In genomic region chr12:120301962-120302815, GRCh38 we compare ENCODE assay signal across 8 cellular contexts. TPM values are rescaled to one million over a fixed set of nuclear protein-coding genes. Genes with fewer than 3 reads are reported as not detected.
DNase-seq lines count a peak whose midpoint lies in the region; ATAC-seq and TF ChIP-seq lines count a peak whose summit lies in the region.

Gene SIRT4, plus strand, starts transcription at chr12:120302321. Its CDS starts 1,241 bp downstream, at chr12:120303562.

- intact Hi-C loops in left cardiac atrium (cut with DNase I) = no loop called here

- peak within 1 kb of the TSS; percentile 98 for H3K27ac Mint-ChIP-seq in progenitor cell of endocrine pancreas

- DNase-seq in NCI-H128 (lab: John Stamatoyannopoulos, UW; ENCODE audit: unreplicated experiment) (peak; percentile 84), amniotic epithelial cell (ENCODE audit: low read depth) (peak; percentile 92), left cardiac atrium (peak; percentile 94), progenitor cell of endocrine pancreas (ENCODE audit: low spot score, unreplicated experiment) (peak; percentile 76)

- no peak within 1 kb of the TSS for H3K27ac ChIP-seq in SU-DHL-6 (ENCODE audit: low read depth, low read length)
- no peak within 1 kb of the TSS for H3K27ac ChIP-seq in urinary bladder (ENCODE audit: low read depth)

- H3K36me3 Mint-ChIP-seq in progenitor cell of endocrine pancreas (ENCODE audit: insufficient read depth) = peaks cover 3% of the 10 kb centered on the region

- ATAC-seq in HG02759 (IDR thresholded peaks at IDR 0.05; ENCODE audit: unreplicated experiment) = peak; percentile 98
- peak; percentile 96 to 98 for ATAC-seq in left cardiac atrium

- H3K4me1 ChIP-seq in urinary bladder (ENCODE audit: insufficient read depth) = no peaks in the 10 kb centered on the region

- H3K4me2 ChIP-seq in SU-DHL-6 (ENCODE audit: low read depth, low read length, poor library complexity, severe bottlenecking) = peak within 1 kb of the TSS; percentile 65

- WGBS in urinary bladder = 8% methylated on average over 31 of the region's 31 CpGs

- H3K9me2 ChIP-seq in SU-DHL-6 (replicated peaks; ENCODE audit: insufficient read depth, low read length) = no peaks in the 10 kb centered on the region

- no peaks in the 10 kb centered on the region for H3K27me3 Mint-ChIP-seq in progenitor cell of endocrine pancreas

- H3K27me3 ChIP-seq in SU-DHL-6 (ENCODE audit: low read length) = no peaks in the 10 kb centered on the region

- H3K9ac ChIP-seq in SU-DHL-6 (ENCODE audit: low read length) = peak within 1 kb of the TSS; percentile 61

- H3K36me3 ChIP-seq in SU-DHL-6 (ENCODE audit: low read length) (no peaks in the 10 kb centered on the region), urinary bladder (ENCODE audit: insufficient read depth) (no peaks in the 10 kb centered on the region)

- H3K9me3 Mint-ChIP-seq in progenitor cell of endocrine pancreas (ENCODE audit: low read depth) = no peaks in the 10 kb centered on the region

- H2AFZ ChIP-seq in SU-DHL-6 (ENCODE audit: low read depth, low read length, severe bottlenecking) = peak within 1 kb of the TSS; percentile 98

- H4K20me1 ChIP-seq in SU-DHL-6 (ENCODE audit: low read depth, low read length) = no peaks in the 10 kb centered on the region

- H3F3A ChIP-seq in SU-DHL-6 (ENCODE audit: insufficient read depth) = no peaks in the 10 kb centered on the region

- peak; percentile 75 for TF ChIP-seq CTCF in GM12873 (IDR thresholded peaks at IDR 0.05; ENCODE audit: insufficient read depth, low read depth, low read length, missing control alignments)
- TF ChIP-seq CTCF in SU-DHL-6 (IDR thresholded peaks at IDR 0.05; ENCODE audit: insufficient read depth, low read length, poor library complexity, severe bottlenecking) = peak; percentile 85
- TF ChIP-seq CTCF in progenitor cell of endocrine pancreas (IDR thresholded peaks at IDR 0.05; ENCODE audit: unreplicated experiment) = peak; percentile 89

- H3K4me1 Mint-ChIP-seq in progenitor cell of endocrine pancreas (ENCODE audit: low read depth) = peaks cover 4% of the 10 kb centered on the region

- H3K4me3 ChIP-seq in SU-DHL-6 (ENCODE audit: insufficient read depth, low read length, poor library complexity, severe bottlenecking) (peak within 1 kb of the TSS; percentile 67), urinary bladder (ENCODE audit: low read depth, low read length) (peak within 1 kb of the TSS; percentile 64)

- H3K79me2 ChIP-seq in SU-DHL-6 (ENCODE audit: insufficient read depth, low read length) = no peaks in the 10 kb centered on the region

- H3K4me3 Mint-ChIP-seq in progenitor cell of endocrine pancreas (ENCODE audit: low read depth) = peak within 1 kb of the TSS; percentile 84

- no peaks in the 10 kb centered on the region for H3K9me3 ChIP-seq in SU-DHL-6 (ENCODE audit: insufficient read depth, low read length)

RNA-seq across cellular contexts. Expression of gene SIRT4, which starts in this region (rescaled TPM):
- 1 to 10 TPM; 2.8 to 5.8 TPM for total RNA-seq in left cardiac atrium
- total RNA-seq in progenitor cell of endocrine pancreas = 4.5 and 4.9 TPM in 2 replicates
- 2.3 TPM for total RNA-seq in urinary bladder
- polyA plus RNA-seq in urinary bladder = 1.8 TPM
